Comparison of ENCODE assay signal across 25 cellular contexts in genomic region chr4:177109769-177110168, GRCh38.
"Had no signal": no experiment of that assay in that cellular context is flagged by ENCODE, and none has a peak within 500 bp of the region (broad histone marks: within the 10 kb centered on the region; RNA-seq: fewer than 3 reads in every experiment).

No MANE protein-coding gene starts in this region.

- H3K27me3 Mint-ChIP-seq: activated naive CD8-positive, alpha-beta T cell treated with anti-CD3 and anti-CD28 coated beads, Interleukin-2, amount 10 ng/mL, durations not matched to agents 7 days and 5 days; central memory CD8-positive, alpha-beta T cell had no signal

- H2AFZ ChIP-seq: hepatocyte, neural progenitor cell had no signal

- H3K36me3 ChIP-seq: breast epithelium, left ventricle myocardium inferior, neural progenitor cell, stomach, suprapubic skin, tibial nerve had no signal

- H3K27ac ChIP-seq: breast epithelium, foreskin keratinocyte, hepatocyte, left ventricle myocardium inferior, neural progenitor cell, stomach, suprapubic skin, tibial nerve had no signal

- H3K4me2 ChIP-seq: hepatocyte, neural progenitor cell had no signal

- H3K9ac ChIP-seq: neural progenitor cell had no signal

- H3K4me3 Mint-ChIP-seq: activated CD8-positive, alpha-beta T cell treated with anti-CD3 and anti-CD28 coated beads, Interleukin-2, amount 10 ng/mL, durations not matched to agents 7 days and 5 days; activated naive CD4-positive, alpha-beta T cell treated with anti-CD3 and anti-CD28 coated beads for 36 hours; activated naive CD8-positive, alpha-beta T cell treated with anti-CD3 and anti-CD28 coated beads, Interleukin-2, amount 10 ng/mL, durations not matched to agents 7 days and 5 days; activated T-cell treated with anti-CD3 and anti-CD28 coated beads, Interleukin-2, amount 50 U/mL, for 4 hours; central memory CD8-positive, alpha-beta T cell; mesothelial cell of epicardium; naive thymus-derived CD8-positive, alpha-beta T cell; neural progenitor cell; stimulated activated effector memory CD8-positive, alpha-beta T cell treated with anti-CD3 and anti-CD28 coated beads, Interleukin-12 subunit alpha, Interleukin-12 subunit beta, amount 100 ng/mL, for 72 hours had no signal

- H3K4me3 ChIP-seq: breast epithelium, hepatocyte, left ventricle myocardium inferior, neural progenitor cell, stomach, suprapubic skin, tibial nerve had no signal

- H3K9me3 ChIP-seq: suprapubic skin had no signal

- H3K4me1 Mint-ChIP-seq: activated naive CD8-positive, alpha-beta T cell treated with anti-CD3 and anti-CD28 coated beads, Interleukin-2, amount 10 ng/mL, durations not matched to agents 7 days and 5 days; central memory CD8-positive, alpha-beta T cell; naive thymus-derived CD8-positive, alpha-beta T cell; neural progenitor cell; stimulated activated effector memory CD8-positive, alpha-beta T cell treated with anti-CD3 and anti-CD28 coated beads, Interleukin-12 subunit alpha, Interleukin-12 subunit beta, amount 100 ng/mL, for 72 hours had no signal

- ATAC-seq: activated CD8-positive, alpha-beta T cell treated with anti-CD3 and anti-CD28 coated beads, Interleukin-2, amount 10 ng/mL, durations not matched to agents 7 days and 5 days; activated T-cell treated with anti-CD3 and anti-CD28 coated beads, Interleukin-2, amount 50 U/mL, for 4 hours; foreskin keratinocyte; naive thymus-derived CD8-positive, alpha-beta T cell; sciatic nerve; stimulated activated effector memory CD8-positive, alpha-beta T cell treated with anti-CD3 and anti-CD28 coated beads, Interleukin-12 subunit alpha, Interleukin-12 subunit beta, amount 100 ng/mL, for 72 hours had no signal

- DNase-seq: activated CD4-positive, alpha-beta T cell treated with anti-CD3 and anti-CD28 coated beads for 1 hour; activated CD4-positive, alpha-beta T cell treated with anti-CD3 and anti-CD28 coated beads, Interleukin-2, amount 50 U/mL, for 1 hour; activated CD8-positive, alpha-beta T cell treated with anti-CD3 and anti-CD28 coated beads, Interleukin-2, amount 10 ng/mL, durations not matched to agents 7 days and 5 days; activated naive CD4-positive, alpha-beta T cell treated with anti-CD3 and anti-CD28 coated beads for 36 hours; activated naive CD8-positive, alpha-beta T cell treated with anti-CD3 and anti-CD28 coated beads, Interleukin-2, amount 10 ng/mL, durations not matched to agents 7 days and 5 days; activated T-cell treated with anti-CD3 and anti-CD28 coated beads, Interleukin-2, amount 50 U/mL, for 4 hours; amniotic stem cell; effector memory CD4-positive, alpha-beta T cell; foreskin keratinocyte; left ventricle myocardium inferior; naive thymus-derived CD8-positive, alpha-beta T cell; small intestine; stimulated activated CD4-positive, alpha-beta T cell treated with anti-CD3 and anti-CD28 coated beads, Interleukin-2, amount 100 ng/mL, for 24 hours; stomach had no signal

- H3K9me3 Mint-ChIP-seq: stimulated activated effector memory CD8-positive, alpha-beta T cell treated with anti-CD3 and anti-CD28 coated beads, Interleukin-12 subunit alpha, Interleukin-12 subunit beta, amount 100 ng/mL, for 72 hours had no signal

- FAIRE-seq: colon, small intestine, urothelium cell line had no signal

- H3K27ac Mint-ChIP-seq: activated CD8-positive, alpha-beta T cell treated with anti-CD3 and anti-CD28 coated beads, Interleukin-2, amount 10 ng/mL, durations not matched to agents 7 days and 5 days; activated naive CD4-positive, alpha-beta T cell treated with anti-CD3 and anti-CD28 coated beads for 36 hours; activated naive CD8-positive, alpha-beta T cell treated with anti-CD3 and anti-CD28 coated beads, Interleukin-2, amount 10 ng/mL, durations not matched to agents 7 days and 5 days; mesothelial cell of epicardium; naive thymus-derived CD8-positive, alpha-beta T cell; neural progenitor cell; stimulated activated effector memory CD8-positive, alpha-beta T cell treated with anti-CD3 and anti-CD28 coated beads, Interleukin-12 subunit alpha, Interleukin-12 subunit beta, amount 100 ng/mL, for 72 hours had no signal

- H3K36me3 Mint-ChIP-seq: activated naive CD8-positive, alpha-beta T cell treated with anti-CD3 and anti-CD28 coated beads, Interleukin-2, amount 10 ng/mL, durations not matched to agents 7 days and 5 days; neural progenitor cell; stimulated activated effector memory CD8-positive, alpha-beta T cell treated with anti-CD3 and anti-CD28 coated beads, Interleukin-12 subunit alpha, Interleukin-12 subunit beta, amount 100 ng/mL, for 72 hours had no signal

- H3K27me3 ChIP-seq: breast epithelium, foreskin keratinocyte, hepatocyte, neural progenitor cell, stomach, suprapubic skin, tibial nerve had no signal

- H3K4me1 ChIP-seq: breast epithelium, left ventricle myocardium inferior, neural progenitor cell, stomach, suprapubic skin, tibial nerve had no signal
